ENCODE assay signal across 8 cellular contexts in genomic region chrX:70434352-70434866, GRCh38. TPM values are rescaled to one million over a fixed set of nuclear protein-coding genes. Genes with fewer than 3 reads are reported as not detected.
DNase-seq lines count a peak whose midpoint lies in the region; ATAC-seq and TF ChIP-seq lines count a peak whose summit lies in the region.

No MANE protein-coding gene starts in this region.

- POLR2A ChIA-PET in activated CD4-positive, alpha-beta T cell treated with anti-CD3 and anti-CD28 coated beads, Interleukin-2, amount 10 ng/mL, durations not matched to agents 7 days and 5 days (lab: Charles Lee): no interaction called here

- H3K9me3 Mint-ChIP-seq in activated CD4-positive, alpha-beta T cell treated with anti-CD3 and anti-CD28 coated beads, Interleukin-2, amount 10 ng/mL, durations not matched to agents 7 days and 5 days: no peaks in the 10 kb centered on the region

- TF ChIP-seq POLR2A in lower leg skin (IDR thresholded peaks at IDR 0.05): no peak

- H3K27me3 Mint-ChIP-seq in activated CD4-positive, alpha-beta T cell treated with anti-CD3 and anti-CD28 coated beads, Interleukin-2, amount 10 ng/mL, durations not matched to agents 7 days and 5 days: peaks cover 23% of the 10 kb centered on the region

- CTCF ChIA-PET in activated CD4-positive, alpha-beta T cell treated with anti-CD3 and anti-CD28 coated beads, Interleukin-2, amount 10 ng/mL, durations not matched to agents 7 days and 5 days (lab: Charles Lee): interaction anchor here (2.9 to 5.4 kb wide), 3 partner anchors 10 to 17 kb away, joined by 16 to 28 read pairs (median 22); partner anchors contain the start of genes DLG3 and GDPD2

- ATAC-seq in GM19324 (IDR thresholded peaks at IDR 0.05; ENCODE audit: low FRiP score, unreplicated experiment) (peak; percentile 60), HG03439 (IDR thresholded peaks at IDR 0.05; ENCODE audit: unreplicated experiment) (peak; percentile 68)

- WGBS in lower leg skin, 2 donors: 0 to 45% methylated on average over 4 to 45 of the region's 45 CpGs

- peak overlapping the region; percentile 87 for H3K27ac Mint-ChIP-seq in activated CD4-positive, alpha-beta T cell treated with anti-CD3 and anti-CD28 coated beads, Interleukin-2, amount 10 ng/mL, durations not matched to agents 7 days and 5 days

- no peak for TF ChIP-seq CTCF in lower leg skin (IDR thresholded peaks at IDR 0.05)

- DNase-seq in Ammon's horn (ENCODE audit: low spot score) (peak; percentile 85), NCI-H524 (lab: John Stamatoyannopoulos, UW) (peak; percentile 85 to 92), ecto neural progenitor cell (ENCODE audit: low spot score) (peak; percentile 86), lower leg skin (ENCODE audit: low spot score in 2 of 2) (peak; percentile 74 to 96)
- DNase-seq in activated CD4-positive, alpha-beta T cell treated with anti-CD3 and anti-CD28 coated beads, Interleukin-2, amount 10 ng/mL, durations not matched to agents 7 days and 5 days: peak; percentile 54
- DNase-seq in stimulated activated CD4-positive, alpha-beta T cell treated with anti-CD3 and anti-CD28 coated beads, Interleukin-4, amount 100 ng/mL, for 24 hours: peak; percentile 71

- no peaks in the 10 kb centered on the region for H3K36me3 Mint-ChIP-seq in activated CD4-positive, alpha-beta T cell treated with anti-CD3 and anti-CD28 coated beads, Interleukin-2, amount 10 ng/mL, durations not matched to agents 7 days and 5 days (ENCODE audit: low read depth)

- intact Hi-C loops in lower leg skin (cut with DNase I; ENCODE audit: low total_unique reads): no loop called here

- H3K4me3 Mint-ChIP-seq in activated CD4-positive, alpha-beta T cell treated with anti-CD3 and anti-CD28 coated beads, Interleukin-2, amount 10 ng/mL, durations not matched to agents 7 days and 5 days: peak overlapping the region; percentile 84

- H3K4me3 ChIP-seq in lower leg skin (ENCODE audit: low read depth, poor library complexity, severe bottlenecking): peak overlapping the region; percentile 32

- peaks cover 37% of the 10 kb centered on the region for H3K4me1 Mint-ChIP-seq in activated CD4-positive, alpha-beta T cell treated with anti-CD3 and anti-CD28 coated beads, Interleukin-2, amount 10 ng/mL, durations not matched to agents 7 days and 5 days

RNA-seq across cellular contexts. Expression of gene DLG3, which starts 10.2 kb away (rescaled TPM):
- 10 to 100 TPM; 19.9 to 20.1 TPM for total RNA-seq in activated CD4-positive, alpha-beta T cell treated with anti-CD3 and anti-CD28 coated beads, Interleukin-2, amount 10 ng/mL, durations not matched to agents 7 days and 5 days
- 10 to 100 TPM; 26.1 to 40.2 (median 35.9) TPM for total RNA-seq in lower leg skin

RNA-seq across cellular contexts. Expression of gene GDPD2, which starts 11.3 kb away (rescaled TPM):
- under 1 TPM; 0.22 to 0.23 TPM for total RNA-seq in activated CD4-positive, alpha-beta T cell treated with anti-CD3 and anti-CD28 coated beads, Interleukin-2, amount 10 ng/mL, durations not matched to agents 7 days and 5 days
- total RNA-seq in lower leg skin: 10 to 100 TPM; 12.8 to 32.9 (median 22.8) TPM

Comparison
In these comparisons a context has a peak if more than half of its experiments do, and no peak if none do; other contexts are left out.
1. Peak in every context shown above with its lines: DNase-seq, ATAC-seq and H3K4me3 ChIP-seq.
2. RNA of gene GDPD2, which starts 11.3 kb away (total RNA-seq): 12.8 to 32.9 TPM in lower leg skin; 0.22 to 0.23 TPM in activated CD4-positive, alpha-beta T cell treated with anti-CD3 and anti-CD28 coated beads, Interleukin-2, amount 10 ng/mL, durations not matched to agents 7 days and 5 days; every median in the first group is over 10 times any median in the second.